Comparison of ENCODE assay signal across 9 cellular contexts in genomic region chr2:41782306-41783158, GRCh38.
DNase-seq lines count a peak whose midpoint lies in the region; ATAC-seq, FAIRE-seq and TF ChIP-seq lines count a peak whose summit lies in the region.
"Had no signal": no experiment of that assay in that cellular context is flagged by ENCODE, and none has a peak within 500 bp of the region (broad histone marks: within the 10 kb centered on the region; RNA-seq: fewer than 3 reads in every experiment).

No MANE protein-coding gene starts in this region.

- H3K9me3 Mint-ChIP-seq in CD8-positive, alpha-beta T cell, result no peaks in the 10 kb centered on the region
- H3K9me3 Mint-ChIP-seq: naive thymus-derived CD8-positive, alpha-beta T cell had no signal

- no peak overlapping the region for H3K4me2 ChIP-seq in mesenchymal stem cell (ENCODE audit: low read length, poor library complexity, severe bottlenecking)

- H3K36me3 Mint-ChIP-seq in CD8-positive, alpha-beta T cell, result no peaks in the 10 kb centered on the region

- no peak overlapping the region for H3K9ac ChIP-seq in mesenchymal stem cell (ENCODE audit: low read length)

- H2BK5ac ChIP-seq in mesenchymal stem cell (ENCODE audit: low read depth, low read length, poor library complexity, severe bottlenecking), result no peak overlapping the region

- no peaks in the 10 kb centered on the region for H3K9me3 ChIP-seq in CD8-positive, alpha-beta T cell (ENCODE audit: low read length)
- H3K9me3 ChIP-seq in RWPE2 (ENCODE audit: severe bottlenecking), result no peaks in the 10 kb centered on the region
- no peaks in the 10 kb centered on the region for H3K9me3 ChIP-seq in mesenchymal stem cell (ENCODE audit: control insufficient read depth, low read length)

- no peak overlapping the region for H2AK5ac ChIP-seq in mesenchymal stem cell (ENCODE audit: low read length, severe bottlenecking)

- no peak overlapping the region for H3K4me3 Mint-ChIP-seq in CD8-positive, alpha-beta T cell
- H3K4me3 Mint-ChIP-seq: naive thymus-derived CD8-positive, alpha-beta T cell had no signal

- peak; percentile 84 for TF ChIP-seq CTCF in CD8-positive, alpha-beta T cell (IDR thresholded peaks at IDR 0.05)
- TF ChIP-seq CTCF in RWPE2 (IDR thresholded peaks at IDR 0.05; ENCODE audit: poor library complexity, severe bottlenecking) (peak; percentile 95), coronary artery (IDR thresholded peaks at IDR 0.05) (peak; percentile 63)

- POLR2A ChIA-PET in CD8-positive, alpha-beta T cell (lab: Charles Lee), result no interaction called here

- peak in 3 of 7 experiments; percentile 13 to 50 (median 16) for DNase-seq in CD8-positive, alpha-beta T cell
- DNase-seq in GM18507 (ENCODE audit: extremely low spot score, insufficient read length, low read depth), result peak; percentile 14
- peak; percentile 46 for DNase-seq in KBM-7
- DNase-seq in RWPE2 (ENCODE audit: low spot score), result no peak
- DNase-seq in coronary artery (ENCODE audit: low spot score), result no peak
- peak; percentile 35 for DNase-seq in mesenchymal stem cell
- DNase-seq in 8988T, result no peak

- no peak for ATAC-seq in CD8-positive, alpha-beta T cell
- no peak for ATAC-seq in RWPE2 (ENCODE audit: low read depth)
- ATAC-seq in GM19463 (IDR thresholded peaks at IDR 0.05; ENCODE audit: unreplicated experiment), result no peak
- ATAC-seq: naive thymus-derived CD8-positive, alpha-beta T cell had no signal

- H3K4me1 Mint-ChIP-seq in CD8-positive, alpha-beta T cell (ENCODE audit: low read depth), result no peaks in the 10 kb centered on the region
- H3K4me1 Mint-ChIP-seq: naive thymus-derived CD8-positive, alpha-beta T cell had no signal

- H3K79me1 ChIP-seq in mesenchymal stem cell (replicated peaks; ENCODE audit: low read length, poor library complexity, severe bottlenecking), result no peaks in the 10 kb centered on the region

- H3K4me1 ChIP-seq in CD8-positive, alpha-beta T cell (ENCODE audit: insufficient read depth, low read length), result no peaks in the 10 kb centered on the region
- H3K4me1 ChIP-seq in RWPE2 (ENCODE audit: insufficient read depth, poor library complexity, severe bottlenecking) (no peaks in the 10 kb centered on the region), mesenchymal stem cell (ENCODE audit: control insufficient read depth, insufficient read depth, low read depth, low read length) (no peaks in the 10 kb centered on the region)

- no peaks in the 10 kb centered on the region for H3K36me3 ChIP-seq in CD8-positive, alpha-beta T cell (ENCODE audit: insufficient read depth, low read length)
- no peaks in the 10 kb centered on the region for H3K36me3 ChIP-seq in RWPE2 (ENCODE audit: low read depth)
- H3K36me3 ChIP-seq in mesenchymal stem cell (ENCODE audit: control insufficient read depth in 1 of 2, insufficient read depth in 2 of 2, low read depth in 1 of 2, low read length in 2 of 2), result no peaks in the 10 kb centered on the region

- H2BK15ac ChIP-seq in mesenchymal stem cell (ENCODE audit: low read depth, poor library complexity, severe bottlenecking), result no peak overlapping the region

- peaks cover 8% of the 10 kb centered on the region for H3K27me3 Mint-ChIP-seq in CD8-positive, alpha-beta T cell (ENCODE audit: low read depth)

- no peak overlapping the region for H3K4ac ChIP-seq in mesenchymal stem cell (ENCODE audit: low read depth in 1 of 2, low read length in 2 of 2)

- CTCF ChIA-PET in CD8-positive, alpha-beta T cell (lab: Charles Lee), result interaction anchor here (0.7 to 1.7 kb wide), 4 partner anchors 13 to 1868 kb away, joined by 3 to 4 read pairs (median 3); no protein-coding TSS in a partner anchor

- no peaks in the 10 kb centered on the region for H3K27me3 ChIP-seq in CD8-positive, alpha-beta T cell (ENCODE audit: insufficient read depth, low read length)
- H3K27me3 ChIP-seq in RWPE2 (ENCODE audit: insufficient read depth, poor library complexity, severe bottlenecking), result no peaks in the 10 kb centered on the region
- H3K27me3 ChIP-seq in mesenchymal stem cell (ENCODE audit: control insufficient read depth in 1 of 2, insufficient read depth in 1 of 2, low read length in 2 of 2), result peaks cover 12 to 16% of the 10 kb centered on the region in 2 experiments

- no peak overlapping the region for H2AFZ ChIP-seq in mesenchymal stem cell (ENCODE audit: low read depth, low read length)

- H3K14ac ChIP-seq in mesenchymal stem cell (ENCODE audit: low read length in 2 of 2), result no peak overlapping the region

- H4K91ac ChIP-seq in mesenchymal stem cell (ENCODE audit: low read length), result no peak overlapping the region

- H3K27ac Mint-ChIP-seq in CD8-positive, alpha-beta T cell, result no peak overlapping the region
- H3K27ac Mint-ChIP-seq: naive thymus-derived CD8-positive, alpha-beta T cell had no signal

- in situ Hi-C loops in KBM-7 (cut with MboI; ENCODE audit: low pct_unique_long_range_greater_than_20kb, low sequenced_read_pairs), result no loop called here

- H2BK120ac ChIP-seq in mesenchymal stem cell (ENCODE audit: low read depth, low read length), result no peak overlapping the region

- no peak overlapping the region for H4K8ac ChIP-seq in mesenchymal stem cell (ENCODE audit: low read length)

- intact Hi-C loops in CD8-positive, alpha-beta T cell (cut with DNase I, micrococcal nuclease), result loop anchor here (1.0 to 5.0 kb wide), 3 partner anchors 1540 to 1945 kb away; no protein-coding TSS in a partner anchor

- no peak overlapping the region for H3K27ac ChIP-seq in CD8-positive, alpha-beta T cell (ENCODE audit: low read depth, low read length)
- H3K27ac ChIP-seq in RWPE2 (ENCODE audit: poor library complexity, severe bottlenecking) (no peak overlapping the region), coronary artery (no peak overlapping the region), mesenchymal stem cell (ENCODE audit: low read length, poor library complexity, severe bottlenecking) (no peak overlapping the region)

- peak; percentile 82 for FAIRE-seq in GM18507 (lab: Jason Lieb, UNC)

- H3K23ac ChIP-seq in mesenchymal stem cell (ENCODE audit: low read length in 2 of 2), result no peak overlapping the region

- 47% methylated on average over 4 of the region's 6 CpGs for WGBS in mesenchymal stem cell

- no peak overlapping the region for H3K4me3 ChIP-seq in CD8-positive, alpha-beta T cell (ENCODE audit: low read depth, low read length)
- H3K4me3 ChIP-seq in RWPE2 (ENCODE audit: severe bottlenecking) (no peak overlapping the region), coronary artery (no peak overlapping the region), mesenchymal stem cell (ENCODE audit: insufficient read depth in 1 of 2, low read depth in 1 of 2, low read length in 2 of 2) (no peak overlapping the region)

- no peak overlapping the region for H2BK12ac ChIP-seq in mesenchymal stem cell (ENCODE audit: low read length in 2 of 2)

- H3K18ac ChIP-seq in mesenchymal stem cell (ENCODE audit: low read depth in 1 of 2, low read length in 2 of 2), result no peak overlapping the region

Comparison
In these comparisons a context has a peak if more than half of its experiments do, and no peak if none do; other contexts are left out.
1. DNase-seq: peak in GM18507 (single experiment), KBM-7 (single experiment) and mesenchymal stem cell (single experiment); none in RWPE2 (single experiment), coronary artery (single experiment) and 8988T (single experiment).
2. Peak in every context shown above with its lines, with median percentiles within 50 percentile points of each other: CTCF ChIP-seq.